Comparison of ENCODE assay signal across 10 cellular contexts in genomic region chr11:114438303-114438702, GRCh38. TPM values are rescaled to one million over a fixed set of nuclear protein-coding genes. Genes with fewer than 3 reads are reported as not detected.
DNase-seq lines count a peak whose midpoint lies in the region; ATAC-seq and TF ChIP-seq lines count a peak whose summit lies in the region.
"Had no signal": no experiment of that assay in that cellular context is flagged by ENCODE, and none has a peak within 500 bp of the region (broad histone marks: within the 10 kb centered on the region; RNA-seq: fewer than 3 reads in every experiment).

No MANE protein-coding gene starts in this region.

- H3K27ac ChIP-seq in BLaER1 (no peak overlapping the region), HUES6 (ENCODE audit: low read depth, low read length) (no peak overlapping the region), left lung (peak overlapping the region; percentile 75 to 86), prostate gland (peak overlapping the region in 1 of 2 donors; percentile 85)
- H3K27ac ChIP-seq: neutrophil had no signal

- no peaks in the 10 kb centered on the region for H3K9me3 ChIP-seq in BLaER1
- no peaks in the 10 kb centered on the region for H3K9me3 ChIP-seq in HUES6 (ENCODE audit: control insufficient read depth, insufficient read depth, low read depth, low read length)
- H3K9me3 ChIP-seq in left lung, result no peaks in the 10 kb centered on the region
- no peaks in the 10 kb centered on the region for H3K9me3 ChIP-seq in prostate gland
- H3K9me3 ChIP-seq: neutrophil had no signal

- WGBS in prostate gland, result 48% methylated on average over 6 of the region's 6 CpGs

- peak; percentile 38 for ATAC-seq in left lung
- ATAC-seq in HG03565 (IDR thresholded peaks at IDR 0.05; ENCODE audit: unreplicated experiment), result no peak
- no peak for ATAC-seq in HG03139 (IDR thresholded peaks at IDR 0.05; ENCODE audit: unreplicated experiment)

- H4K20me1 ChIP-seq in BLaER1, result peaks cover 30% of the 10 kb centered on the region

- peaks cover 8% of the 10 kb centered on the region; the same call in 1 of the 2 replicates for H3K36me3 ChIP-seq in BLaER1
- peaks cover 9% of the 10 kb centered on the region; the same call in 1 of the 2 replicates for H3K36me3 ChIP-seq in HUES6 (ENCODE audit: control insufficient read depth, insufficient read depth, low read length)
- H3K36me3 ChIP-seq in left lung, result no peaks in the 10 kb centered on the region
- H3K36me3 ChIP-seq in prostate gland, result no peaks in the 10 kb centered on the region
- H3K36me3 ChIP-seq: neutrophil had no signal

- no peak for TF ChIP-seq POLR2A in prostate gland (IDR thresholded peaks at IDR 0.05)

- DNase-seq in dermis blood vessel endothelial cell (peak; percentile 28), left lung (no peak), prostate gland (ENCODE audit: low spot score) (no peak)
- no peak for DNase-seq in effector CD4-positive, alpha-beta T cell

- no peak overlapping the region for H3K9ac ChIP-seq in BLaER1
- H3K9ac ChIP-seq in HUES6 (ENCODE audit: low read length), result no peak overlapping the region

- no peak overlapping the region for H3K4me3 ChIP-seq in BLaER1
- peak overlapping the region; percentile 95 for H3K4me3 ChIP-seq in HUES6 (ENCODE audit: low read depth, low read length)
- peak overlapping the region in 1 of 2 donors; percentile 79 for H3K4me3 ChIP-seq in left lung
- H3K4me3 ChIP-seq in prostate gland, result no peak overlapping the region
- H3K4me3 ChIP-seq: GM12878 had no signal

- no peaks in the 10 kb centered on the region for H3K27me3 ChIP-seq in BLaER1
- H3K27me3 ChIP-seq in HUES6 (ENCODE audit: control insufficient read depth, insufficient read depth, low read length), result no peaks in the 10 kb centered on the region
- no peaks in the 10 kb centered on the region for H3K27me3 ChIP-seq in left lung
- no peaks in the 10 kb centered on the region for H3K27me3 ChIP-seq in prostate gland (replicated peaks; ENCODE audit: insufficient read depth)
- H3K27me3 ChIP-seq: neutrophil had no signal

- intact Hi-C loops in left lung (cut with DNase I) (no loop called here), prostate gland (cut with DNase I) (loop anchor here (5.0 kb wide), 1 partner anchor 36 kb away; the partner anchor contains the start of genes C11orf71 and RBM7)

- peak overlapping the region; percentile 93; the same call in 1 of the 2 replicates for H3K4me2 ChIP-seq in BLaER1

- H3K4me1 ChIP-seq in BLaER1, result peaks cover 23% of the 10 kb centered on the region
- peaks cover 30% of the 10 kb centered on the region for H3K4me1 ChIP-seq in HUES6 (ENCODE audit: control insufficient read depth, insufficient read depth, low read length)
- peaks cover 11 to 22% of the 10 kb centered on the region in 2 donors for H3K4me1 ChIP-seq in left lung
- no peaks in the 10 kb centered on the region for H3K4me1 ChIP-seq in prostate gland (replicated peaks)

- TF ChIP-seq CTCF in left lung (IDR thresholded peaks at IDR 0.05), result no peak
- TF ChIP-seq CTCF in prostate gland (IDR thresholded peaks at IDR 0.05), result no peak

RNA-seq across cellular contexts. Expression of gene REXO2, which starts 1.0 kb away (rescaled TPM):
- total RNA-seq in dermis blood vessel endothelial cell (127 and 169 TPM in 2 replicates), left lung (10 to 100 TPM; 77.0 to 97.1 TPM), prostate gland (100 to 1,000 TPM in 1 of 2 donors, 10 to 100 TPM in 1; 90.6 to 151 TPM)

RNA-seq across cellular contexts. Expression of gene RBM7, which starts 37.8 kb away (rescaled TPM):
- 32.2 and 69.9 TPM in 2 replicates for total RNA-seq in dermis blood vessel endothelial cell
- 10 to 100 TPM; 28.7 to 32.0 TPM for total RNA-seq in left lung
- total RNA-seq in prostate gland, result 10 to 100 TPM; 23.7 to 27.3 TPM

RNA-seq across cellular contexts. Expression of gene C11orf71, which starts 38.0 kb away (rescaled TPM):
- total RNA-seq in dermis blood vessel endothelial cell (3.6 and 3.7 TPM in 2 replicates), left lung (1 to 10 TPM; 6.5 to 8.8 TPM), prostate gland (10 to 100 TPM; 14.4 to 15.3 TPM)

Comparison
In these comparisons a context has a peak if more than half of its experiments do, and no peak if none do; other contexts are left out.
1. H3K27ac ChIP-seq: peak in left lung (2 of 2); none in BLaER1 (single experiment) and HUES6 (single experiment).